1 cellular context compared by ENCODE assay signal in genomic region chr9:105171076-105171475, GRCh38.
TF ChIP-seq lines count a peak whose summit lies in the region.

No MANE protein-coding gene starts in this region.

TF ChIP-seq in IMR-90, 13 proteins besides CTCF, POLR2A, EP300 and RAD21 (continued from another document):
- TF ChIP-seq ELK1 (IDR thresholded peaks at IDR 0.05; ENCODE audit: borderline replicate concordance, low read depth, low read length) (no peak), NFE2L2 (IDR thresholded peaks at IDR 0.05; ENCODE audit: low read depth, low read length) (no peak), MAZ (IDR thresholded peaks at IDR 0.05; ENCODE audit: borderline replicate concordance, low read depth, low read length) (no peak), MAFK (IDR thresholded peaks at IDR 0.05; ENCODE audit: low read depth, low read length) (no peak)
